In the genomic region with DNA sequence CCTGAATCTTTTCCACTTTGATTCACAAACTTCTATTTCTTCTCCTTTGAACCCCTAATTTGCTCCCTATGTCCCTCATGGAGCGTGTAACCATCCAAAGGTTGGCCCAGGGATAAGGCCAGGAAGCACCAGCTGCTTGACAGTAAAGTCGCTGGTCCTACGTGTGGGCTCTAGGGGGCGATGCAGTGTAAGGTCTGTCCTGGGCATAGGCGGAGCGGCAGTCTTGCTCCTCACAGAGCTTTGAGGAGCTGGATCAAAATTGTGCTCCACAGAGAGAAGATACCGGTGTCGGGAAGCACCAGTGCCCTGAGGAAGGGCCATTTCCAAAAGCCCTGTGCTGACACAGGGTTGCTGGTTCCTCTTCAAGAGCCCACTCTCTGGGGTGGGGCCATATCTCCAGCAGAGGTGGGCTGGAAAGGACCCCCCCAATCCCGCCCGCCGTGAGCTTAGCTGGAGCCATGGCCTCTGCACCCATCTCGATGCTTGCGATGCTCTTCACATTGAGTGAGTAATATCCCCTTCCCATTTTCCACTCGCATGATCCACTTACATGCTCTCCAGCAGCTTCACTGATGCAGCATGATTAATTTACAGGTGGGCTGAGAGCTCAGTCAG, we compare ENCODE assay signal across 9 cellular contexts. TPM values are rescaled to one million over a fixed set of nuclear protein-coding genes. Genes with fewer than 3 reads are reported as not detected.
A peak's percentile ranks its signal among the peaks of the same experiment; 100 is the strongest.
DNase-seq lines count a peak whose midpoint lies in the region; ATAC-seq, FAIRE-seq and TF ChIP-seq lines count a peak whose summit lies in the region.
"Had no signal": no experiment of that assay in that cellular context is flagged by ENCODE, and none has a peak within 500 bp of the region (broad histone marks: within the 10 kb centered on the region; RNA-seq: fewer than 3 reads in every experiment).

No MANE protein-coding gene starts in this region.

- no peak overlapping the region for H2AFZ ChIP-seq in H9 (ENCODE audit: low read length)
- no peak overlapping the region for H2AFZ ChIP-seq in endothelial cell of umbilical vein (ENCODE audit: low read depth, low read length)

- no peak overlapping the region for H2BK5ac ChIP-seq in H9 (ENCODE audit: insufficient read length, low read length)

- H3K4me1 Mint-ChIP-seq in H9 = peaks cover 2 to 4% of the 10 kb centered on the region in 2 experiments; a peak in 2 of 4 replicates
- H3K4me1 Mint-ChIP-seq: brain had no signal

- H3K27ac Mint-ChIP-seq in H9 = no peak overlapping the region
- H3K27ac Mint-ChIP-seq: brain had no signal

- H3K4me3 Mint-ChIP-seq in H9 = no peak overlapping the region
- H3K4me3 Mint-ChIP-seq: brain had no signal

- dilution Hi-C loops in endothelial cell of umbilical vein (cut with MboI; ENCODE audit: extremely low pct_ligation_motif_present, low sequenced_read_pairs) = no loop called here

- H3K9me1 ChIP-seq in endothelial cell of umbilical vein (replicated peaks; ENCODE audit: control insufficient read depth, extremely low read depth, insufficient read depth, low read length) = peaks cover 4% of the 10 kb centered on the region

- H3K27ac ChIP-seq in H9 (ENCODE audit: insufficient read length, low read depth, low read length) (no peak overlapping the region), endothelial cell of umbilical vein (ENCODE audit: insufficient read depth, low read depth, low read length) (no peak overlapping the region)

- H2BK20ac ChIP-seq in H9 (ENCODE audit: low read depth, low read length, poor library complexity, severe bottlenecking) = no peak overlapping the region

- no peak for TF ChIP-seq POLR2A in endothelial cell of umbilical vein (IDR thresholded peaks at IDR 0.05; ENCODE audit: low read depth, low read length)

- no peak overlapping the region for H4K5ac ChIP-seq in H9 (ENCODE audit: insufficient read length, low read depth, low read length)

- H2AK5ac ChIP-seq in H9 (ENCODE audit: insufficient read length, low read length) = no peak overlapping the region

- DNase-seq in BE2C = peak; percentile 67
- DNase-seq in H9 = peak; percentile 91
- DNase-seq in T follicular helper cell (ENCODE audit: low read depth) = peak; percentile 24
- DNase-seq in endothelial cell of umbilical vein (ENCODE audit: low read depth, low spot score) = no peak
- DNase-seq in stimulated activated CD8-positive, alpha-beta memory T cell treated with anti-CD3 and anti-CD28 coated beads, Interleukin-4, amount 100 ng/mL, for 48 hours = peak; percentile 54
- DNase-seq in left ventricle myocardium superior = no peak

- H3K18ac ChIP-seq in H9 (ENCODE audit: insufficient read length, low read depth, low read length) = no peak overlapping the region

- H3K4me1 ChIP-seq in BE2C (no peaks in the 10 kb centered on the region), H9 (ENCODE audit: insufficient read depth, low read length) (no peaks in the 10 kb centered on the region), endothelial cell of umbilical vein (ENCODE audit: control insufficient read depth, extremely low read depth, insufficient read depth, low read length) (no peaks in the 10 kb centered on the region)

- FAIRE-seq in endothelial cell of umbilical vein (lab: Jason Lieb, UNC) = no peak

- H3K4ac ChIP-seq in H9 (ENCODE audit: low read depth, low read length) = no peak overlapping the region

- H3K23ac ChIP-seq in H9 (ENCODE audit: insufficient read length, low read depth, low read length) = no peak overlapping the region

- H2BK15ac ChIP-seq in H9 (ENCODE audit: low read depth, low read length) = no peak overlapping the region

- CTCF ChIA-PET in endothelial cell of umbilical vein (lab: Charles Lee) = interaction anchor here (0.9 to 4.3 kb wide), 3 partner anchors 11 to 26 kb away, joined by 4 to 20 read pairs (median 11); no protein-coding TSS in a partner anchor

- H3T11ph ChIP-seq in H9 (ENCODE audit: low read length) = no peak overlapping the region

- H2BK120ac ChIP-seq in H9 (ENCODE audit: low read depth, low read length, poor library complexity, severe bottlenecking) = no peak overlapping the region

- no peak overlapping the region for H2BK12ac ChIP-seq in H9 (ENCODE audit: insufficient read length, low read depth, low read length)

- TF ChIP-seq CTCF in BE2C (IDR thresholded peaks at IDR 0.05; ENCODE audit: low read depth, low read length) (peak; percentile 69), H9 (conservative IDR thresholded peaks at IDR 0.05) (peak; percentile 85), endothelial cell of umbilical vein (IDR thresholded peaks at IDR 0.05; ENCODE audit: extremely low read depth in 1 of 2, insufficient read depth in 1 of 2, low read depth in 1 of 2, low read length in 2 of 2) (peak; percentile 29 to 42)

- H3K27me3 ChIP-seq in BE2C (peaks cover 11% of the 10 kb centered on the region), H9 (ENCODE audit: insufficient read depth, low read length) (no peaks in the 10 kb centered on the region), endothelial cell of umbilical vein (ENCODE audit: control insufficient read depth in 2 of 2, insufficient read depth in 2 of 2, low read length in 2 of 2) (peaks cover 6 to 9% of the 10 kb centered on the region in 2 experiments)

- no peaks in the 10 kb centered on the region; a peak in 1 of 7 replicates for H3K36me3 Mint-ChIP-seq in H9 (ENCODE audit: insufficient read depth in 1 of 3, low read depth in 3 of 3)
- H3K36me3 Mint-ChIP-seq: brain had no signal

- peaks cover 11% of the 10 kb centered on the region for H3K27me3 Mint-ChIP-seq in H9 (ENCODE audit: low read depth)
- H3K27me3 Mint-ChIP-seq: brain had no signal

- H4K91ac ChIP-seq in H9 (ENCODE audit: insufficient read length, low read depth, low read length) = no peak overlapping the region

- no peaks in the 10 kb centered on the region for H3K79me2 ChIP-seq in H9 (ENCODE audit: insufficient read depth, low read length)
- H3K79me2 ChIP-seq in endothelial cell of umbilical vein (ENCODE audit: control insufficient read depth, insufficient read depth, low read length) = no peaks in the 10 kb centered on the region

- no peaks in the 10 kb centered on the region for H3K36me3 ChIP-seq in BE2C
- no peaks in the 10 kb centered on the region for H3K36me3 ChIP-seq in endothelial cell of umbilical vein (ENCODE audit: control insufficient read depth in 2 of 2, extremely low read depth in 1 of 2, insufficient read depth in 2 of 2, low read length in 2 of 2)

- ATAC-seq in GM18861 (IDR thresholded peaks at IDR 0.05; ENCODE audit: unreplicated experiment) = no peak
- no peak for ATAC-seq in HG03457 (IDR thresholded peaks at IDR 0.05; ENCODE audit: unreplicated experiment)
- ATAC-seq in left ventricle myocardium superior = no peak

- H3K4me2 ChIP-seq in H9 (ENCODE audit: insufficient read depth, insufficient read length, low read length) (no peak overlapping the region), endothelial cell of umbilical vein (ENCODE audit: insufficient read depth, low read length) (no peak overlapping the region)

- no peak overlapping the region for H3K9ac ChIP-seq in H9 (ENCODE audit: extremely low read depth, insufficient read length, low read length)
- H3K9ac ChIP-seq in endothelial cell of umbilical vein (replicated peaks; ENCODE audit: extremely low read depth, insufficient read depth, low read length) = no peak overlapping the region

- H3K56ac ChIP-seq in H9 (ENCODE audit: insufficient read length, low read depth, low read length) = no peak overlapping the region

- WGBS in H9 (ENCODE audit: extremely low coverage, insufficient read length, low lambda C conversion rate) = no CpG with 5 or more reads among the region's 14 CpGs

- no peaks in the 10 kb centered on the region for H3K9me3 ChIP-seq in BE2C
- no peaks in the 10 kb centered on the region for H3K9me3 ChIP-seq in H9 (ENCODE audit: control insufficient read depth, low read depth, low read length)
- H3K9me3 ChIP-seq in endothelial cell of umbilical vein (replicated peaks; ENCODE audit: control insufficient read depth, insufficient read depth, low read length) = no peaks in the 10 kb centered on the region

- H4K20me1 ChIP-seq in H9 (ENCODE audit: control insufficient read depth, insufficient read depth, insufficient read length) (no peaks in the 10 kb centered on the region), endothelial cell of umbilical vein (replicated peaks; ENCODE audit: control insufficient read depth, extremely low read depth, insufficient read depth, low read length) (no peaks in the 10 kb centered on the region)

- intact Hi-C loops in endothelial cell of umbilical vein (cut with micrococcal nuclease) = no loop called here
- intact Hi-C loops in left ventricle myocardium superior (cut with micrococcal nuclease) = no loop called here

- no peaks in the 10 kb centered on the region for H3K23me2 ChIP-seq in H9 (ENCODE audit: insufficient read length, low read depth, low read length, poor library complexity, severe bottlenecking)

- H3K9me3 Mint-ChIP-seq in H9 = no peaks in the 10 kb centered on the region
- H3K9me3 Mint-ChIP-seq: brain had no signal

- H3K4me3 ChIP-seq in BE2C (ENCODE audit: low read depth, low read length) (no peak overlapping the region), endothelial cell of umbilical vein (replicated peaks in 1 of 3; ENCODE audit: insufficient read depth in 1 of 3, low read depth in 1 of 3, low read length in 3 of 3) (no peak overlapping the region)

- H4K8ac ChIP-seq in H9 (replicated peaks; ENCODE audit: insufficient read length, low read depth, low read length) = no peak overlapping the region

- no TSS peak for BruUV-seq in endothelial cell of umbilical vein (replicated peaks; lab: Mats Ljungman, UMichigan)

- POLR2A ChIA-PET in endothelial cell of umbilical vein (lab: Charles Lee) = no interaction called here

- H3K14ac ChIP-seq in H9 (ENCODE audit: insufficient read depth, low read length) = no peak overlapping the region

- no peaks in the 10 kb centered on the region for H3K79me1 ChIP-seq in H9 (ENCODE audit: insufficient read depth, low read depth, low read length, poor library complexity, severe bottlenecking)

TF ChIP-seq in endothelial cell of umbilical vein, 7 proteins besides CTCF, POLR2A, EP300 and RAD21 (continues in another document):
- TF ChIP-seq, protein P1, sequence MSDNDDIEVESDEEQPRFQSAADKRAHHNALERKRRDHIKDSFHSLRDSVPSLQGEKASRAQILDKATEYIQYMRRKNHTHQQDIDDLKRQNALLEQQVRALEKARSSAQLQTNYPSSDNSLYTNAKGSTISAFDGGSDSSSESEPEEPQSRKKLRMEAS (IDR thresholded peaks at IDR 0.05; ENCODE audit: insufficient read depth, insufficient read length) = no peak
- TF ChIP-seq JUN (IDR thresholded peaks at IDR 0.05; ENCODE audit: borderline replicate concordance, insufficient read depth, insufficient read length, low read depth) = no peak

RNA-seq across cellular contexts. Expression of gene OR4E1, which starts 49.9 kb away (rescaled TPM):
- not detected for polyA plus RNA-seq in BE2C (2012; ENCODE audit: insufficient read depth, insufficient read length, low read depth)
- not detected in 2 replicates for total RNA-seq in H9 (2021)
- not detected in 2 replicates for total RNA-seq in endothelial cell of umbilical vein
- polyA plus RNA-seq in endothelial cell of umbilical vein = not detected in 2 replicates
- polyA plus RNA-seq in endothelial cell of umbilical vein (2011; cell fraction: cytosol; rRNA removed) = not detected in 2 replicates
- polyA plus RNA-seq in endothelial cell of umbilical vein (2011; cell fraction: nucleus; rRNA removed) = not detected in 2 replicates
- not detected in 2 replicates for polyA plus RNA-seq in endothelial cell of umbilical vein (2012)
- polyA minus RNA-seq in endothelial cell of umbilical vein = not detected in 2 replicates
- polyA minus RNA-seq in endothelial cell of umbilical vein (2011; cell fraction: cytosol; rRNA and poly(A)+ RNA removed) = not detected
- not detected in 2 replicates for polyA minus RNA-seq in endothelial cell of umbilical vein (2011; cell fraction: nucleus; rRNA and poly(A)+ RNA removed)
- total RNA-seq in left ventricle myocardium superior = not detected

Comparison
In these comparisons a context has a peak if more than half of its experiments do, and no peak if none do; other contexts are left out.
1. DNase-seq: peak in BE2C (single experiment), H9 (single experiment), T follicular helper cell (single experiment) and stimulated activated CD8-positive, alpha-beta memory T cell treated with anti-CD3 and anti-CD28 coated beads, Interleukin-4, amount 100 ng/mL, for 48 hours (single experiment); none in endothelial cell of umbilical vein (single experiment) and left ventricle myocardium superior (single experiment).
2. Peak in every context shown above with its lines, with median percentiles within 50 percentile points of each other: CTCF ChIP-seq.